In the genomic region with DNA sequence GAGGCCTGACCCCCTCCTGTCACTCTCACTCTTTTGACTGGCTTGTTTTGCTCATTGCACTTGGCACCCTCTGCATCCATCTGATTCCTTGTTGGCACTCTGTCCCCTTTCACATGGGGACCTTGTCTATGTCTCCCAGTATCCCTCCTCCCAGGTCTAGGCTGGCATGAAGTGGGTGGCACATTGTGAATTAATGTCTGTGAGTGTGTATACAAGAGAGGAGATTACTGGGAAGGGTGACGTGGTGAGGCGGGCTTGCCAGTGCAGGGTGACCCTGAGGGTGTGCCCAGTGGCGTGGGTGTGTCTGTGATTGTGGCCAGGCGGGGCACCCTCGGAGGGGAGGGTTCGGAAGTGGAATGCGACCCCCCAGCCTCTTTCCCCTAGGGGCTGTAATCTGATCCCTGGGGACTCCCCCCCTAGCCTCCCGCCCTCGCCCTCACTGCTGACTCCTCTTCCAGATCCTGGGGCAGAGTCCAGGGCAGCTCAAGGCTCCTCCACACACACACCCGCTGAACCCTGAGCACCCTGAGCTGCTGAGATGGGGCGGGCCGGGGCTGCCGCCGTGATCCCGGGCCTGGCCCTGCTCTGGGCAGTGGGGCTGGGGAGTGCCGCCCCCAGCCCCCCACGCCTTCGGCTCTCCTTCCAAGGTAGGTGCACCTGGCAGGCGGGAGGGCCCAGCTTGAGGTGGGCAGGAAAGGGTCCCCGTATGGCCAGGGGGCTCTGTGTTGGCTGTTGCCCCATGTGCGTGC, we compare ENCODE assay signal across 8 cellular contexts. TPM values are rescaled to one million over a fixed set of nuclear protein-coding genes. Genes with fewer than 3 reads are reported as not detected.
DNase-seq lines count a peak whose midpoint lies in the region; ATAC-seq and TF ChIP-seq lines count a peak whose summit lies in the region.

A gene (plus strand): TSS at position 445 of the 749 bp plus-strand sequence. CDS start 94 bp downstream, at position 539.

- H3K9ac ChIP-seq in HUES64 (ENCODE audit: low read depth, low read length), result peak within 1 kb of the TSS; percentile 11; the same call in 1 of the 2 replicates

- no peak within 1 kb of the TSS for H3K27ac Mint-ChIP-seq in stimulated activated naive B cell treated with anti-CD40 and anti-IgM and Interleukin-4, amounts not matched to agents 10 μg/mL and 1 μg/mL and 100 μg/mL, for 72 hours

- TF ChIP-seq POLR2A in tibial nerve (IDR thresholded peaks at IDR 0.05), result peak; percentile 48 to 54

- peaks cover 6 to 9% of the 10 kb centered on the region in 2 donors for H3K4me1 Mint-ChIP-seq in stimulated activated naive B cell treated with anti-CD40 and anti-IgM and Interleukin-4, amounts not matched to agents 10 μg/mL and 1 μg/mL and 100 μg/mL, for 72 hours

- H3K27me3 ChIP-seq in HUES64 (ENCODE audit: insufficient read depth, low read length) (peaks cover 10% of the 10 kb centered on the region), lung (ENCODE audit: control insufficient read depth, insufficient read depth) (no peaks in the 10 kb centered on the region), tibial nerve (no peaks in the 10 kb centered on the region)

- no peaks in the 10 kb centered on the region for H3K9me3 Mint-ChIP-seq in stimulated activated naive B cell treated with anti-CD40 and anti-IgM and Interleukin-4, amounts not matched to agents 10 μg/mL and 1 μg/mL and 100 μg/mL, for 72 hours

- no peak within 1 kb of the TSS for H3K4me3 Mint-ChIP-seq in stimulated activated naive B cell treated with anti-CD40 and anti-IgM and Interleukin-4, amounts not matched to agents 10 μg/mL and 1 μg/mL and 100 μg/mL, for 72 hours

- no peaks in the 10 kb centered on the region for H3K36me3 Mint-ChIP-seq in stimulated activated naive B cell treated with anti-CD40 and anti-IgM and Interleukin-4, amounts not matched to agents 10 μg/mL and 1 μg/mL and 100 μg/mL, for 72 hours

- H3K36me3 ChIP-seq in HUES64 (ENCODE audit: insufficient read depth, low read length) (no peaks in the 10 kb centered on the region), lung (ENCODE audit: control insufficient read depth in 2 of 2, insufficient read depth in 2 of 2, low read length in 2 of 2) (peaks cover 0 to 1% of the 10 kb centered on the region in 2 donors), tibial nerve (no peaks in the 10 kb centered on the region)

- ATAC-seq in lung (ENCODE audit: insufficient read depth, low FRiP score), result peak; percentile 34
- ATAC-seq in stimulated activated naive B cell treated with anti-CD40 and anti-IgM and Interleukin-4, amounts not matched to agents 10 μg/mL and 1 μg/mL and 100 μg/mL, for 72 hours (replicated peaks), result no peak

- H3K4me1 ChIP-seq in HUES64 (ENCODE audit: insufficient read depth, low read length), result peaks cover 37% of the 10 kb centered on the region
- peaks cover 0 to 35% of the 10 kb centered on the region in 2 donors for H3K4me1 ChIP-seq in lung (ENCODE audit: control insufficient read depth in 2 of 2, insufficient read depth in 2 of 2, low read length in 2 of 2)
- H3K4me1 ChIP-seq in tibial nerve, result peaks cover 0 to 100% (median 72%) of the 10 kb centered on the region in 4 donors

- TF ChIP-seq EP300 in tibial nerve (IDR thresholded peaks at IDR 0.05), result peak; percentile 8 to 96

- H3K27me3 Mint-ChIP-seq in stimulated activated naive B cell treated with anti-CD40 and anti-IgM and Interleukin-4, amounts not matched to agents 10 μg/mL and 1 μg/mL and 100 μg/mL, for 72 hours, result peaks cover 29 to 64% of the 10 kb centered on the region in 2 donors

- H3K27ac ChIP-seq in HUES64 (ENCODE audit: low read depth, low read length) (no peak within 1 kb of the TSS), cingulate gyrus (ENCODE audit: low read depth, low read length) (peak within 1 kb of the TSS; percentile 100), lung (ENCODE audit: low read depth in 1 of 2, low read length in 1 of 2) (peak within 1 kb of the TSS; percentile 91 to 93), tibial nerve (peak within 1 kb of the TSS; percentile 85 to 98 (median 97))

- WGBS in HUES64, result 64% methylated on average over 21 of the region's 21 CpGs
- WGBS in lung, 2 donors, result 44 to 73% methylated on average over 19 to 21 of the region's 21 CpGs
- WGBS in tibial nerve, 2 donors, result 13 to 18% methylated on average over 16 to 19 of the region's 21 CpGs

- peak; percentile 85 for DNase-seq in lung (ENCODE audit: low spot score)
- peak in 1 of 2 donors; percentile 59 for DNase-seq in tibial nerve (ENCODE audit: low spot score in 2 of 2)
- DNase-seq in stimulated activated naive B cell treated with anti-CD40 and anti-IgM and Interleukin-4, amounts not matched to agents 10 μg/mL and 1 μg/mL and 100 μg/mL, for 72 hours, result no peak
- no peak for DNase-seq in NAMALWA (ENCODE audit: low spot score)
- no peak for DNase-seq in epidermal melanocyte (ENCODE audit: insufficient read length, low spot score)
- DNase-seq in central memory CD4-positive, alpha-beta T cell, result no peak

- H3K4me3 ChIP-seq in HUES64 (ENCODE audit: low read length), result no peak within 1 kb of the TSS
- no peak within 1 kb of the TSS for H3K4me3 ChIP-seq in lung
- peak within 1 kb of the TSS; percentile 45 to 63 (median 48) for H3K4me3 ChIP-seq in tibial nerve

- no peaks in the 10 kb centered on the region for H3K9me3 ChIP-seq in HUES64 (ENCODE audit: insufficient read depth, low read depth, low read length)
- H3K9me3 ChIP-seq in lung (ENCODE audit: control insufficient read depth in 2 of 2, insufficient read depth in 1 of 2, low read length in 1 of 2), result no peaks in the 10 kb centered on the region
- no peaks in the 10 kb centered on the region for H3K9me3 ChIP-seq in tibial nerve

- TF ChIP-seq CTCF in lung (IDR thresholded peaks at IDR 0.05; ENCODE audit: control extremely low read depth, extremely low read depth) (no peak), tibial nerve (IDR thresholded peaks at IDR 0.05) (peak in 1 of 5 experiments; percentile 14)

RNA-seq across cellular contexts. Expression of the gene that starts here (rescaled TPM):
- 2.8 TPM for polyA plus RNA-seq in HUES64 (2013, experiment 1 of 2)
- polyA plus RNA-seq in HUES64 (2013, experiment 2 of 2), result 3.6 TPM
- total RNA-seq in lung, result 10 to 100 TPM; 47.9 to 95.7 TPM
- polyA plus RNA-seq in lung, result 10 to 100 TPM; 39.6 to 75.6 TPM
- 100 to 1,000 TPM; 251 to 334 (median 261) TPM for total RNA-seq in tibial nerve

Comparison
In these comparisons a context has a peak if more than half of its experiments do, and no peak if none do; other contexts are left out.
1. H3K4me3 ChIP-seq: peak in tibial nerve (4 of 4); none in HUES64 (single experiment) and lung (single experiment).